In genomic region chrX:112631892-112632291, GRCh38 we compare ENCODE assay signal across 1 cellular context.
A peak's percentile ranks its signal among the peaks of the same experiment; 100 is the strongest.
TF ChIP-seq lines count a peak whose summit lies in the region.

No MANE protein-coding gene starts in this region.

TF ChIP-seq in K562, 482 proteins besides CTCF, POLR2A, EP300 and RAD21 (continued from another document):
- TF ChIP-seq ZNF3 (CRISPR knock-in tag; IDR thresholded peaks at IDR 0.05) (no peak), MCM7 (IDR thresholded peaks at IDR 0.05) (no peak), NFE2 (IDR thresholded peaks at IDR 0.05; ENCODE audit: low read depth) (peak; percentile 40; the same call in 1 of the 2 replicates), C11orf30 (IDR thresholded peaks at IDR 0.05; ENCODE audit: low read depth) (peak; percentile 39; the same call in 1 of the 2 replicates), CHCHD3 (CRISPR knock-in tag; IDR thresholded peaks at IDR 0.05) (no peak), HNRNPLL (IDR thresholded peaks at IDR 0.05; ENCODE audit: low read depth, low read length, poor library complexity, severe bottlenecking) (no peak), ZSCAN29 (IDR thresholded peaks at IDR 0.05) (no peak), SREBF2 (CRISPR knock-in tag; IDR thresholded peaks at IDR 0.05) (no peak), POLR2G (IDR thresholded peaks at IDR 0.05; ENCODE audit: low read depth, low read length) (no peak), ZNF316 (IDR thresholded peaks at IDR 0.05) (peak; percentile 28; the same call in 1 of the 2 replicates), MAFF (IDR thresholded peaks at IDR 0.05; ENCODE audit: low read length) (peak; percentile 17; the same call in 1 of the 2 replicates)
